8 cellular contexts compared by ENCODE assay signal in the genomic region with DNA sequence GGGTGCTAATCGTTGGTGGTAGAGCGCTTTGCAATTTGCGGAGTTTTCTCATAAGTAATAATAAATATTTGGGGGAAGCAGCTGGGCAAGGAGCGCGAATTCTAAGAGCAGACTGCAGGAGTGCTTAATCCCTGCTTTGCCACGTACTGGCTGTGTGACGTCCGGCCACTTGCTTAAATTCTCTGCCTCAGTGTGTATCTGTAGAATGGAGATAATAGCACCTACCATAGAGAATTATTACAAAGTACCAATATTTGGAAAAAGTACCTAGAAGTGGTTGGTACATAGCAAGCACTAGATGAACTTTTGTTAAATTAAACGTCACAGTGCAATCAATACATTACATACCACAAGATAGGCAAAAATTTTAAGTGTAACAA. TPM values are rescaled to one million over a fixed set of nuclear protein-coding genes. Genes with fewer than 3 reads are reported as not detected.
A peak's percentile ranks its signal among the peaks of the same experiment; 100 is the strongest.
DNase-seq lines count a peak whose midpoint lies in the region; ATAC-seq and TF ChIP-seq lines count a peak whose summit lies in the region.

No MANE protein-coding gene starts in this region.

- H3K27me3 Mint-ChIP-seq in activated CD8-positive, alpha-beta memory T cell treated with anti-CD3 and anti-CD28 coated beads, Interleukin-2, amount 10 ng/mL, durations not matched to agents 7 days and 5 days = no peaks in the 10 kb centered on the region

- no peaks in the 10 kb centered on the region for H3K9me3 ChIP-seq in SK-N-SH

- peak; percentile 31 for ATAC-seq in activated CD8-positive, alpha-beta memory T cell treated with anti-CD3 and anti-CD28 coated beads, Interleukin-2, amount 10 ng/mL, durations not matched to agents 7 days and 5 days
- ATAC-seq in HG02981 (IDR thresholded peaks at IDR 0.05; ENCODE audit: unreplicated experiment) (peak; percentile 17), foreskin keratinocyte (peak; percentile 21)

- H3K27me3 ChIP-seq in SK-N-SH (ENCODE audit: insufficient read depth) (no peaks in the 10 kb centered on the region), foreskin keratinocyte (no peaks in the 10 kb centered on the region), rectal smooth muscle tissue (ENCODE audit: control insufficient read depth, insufficient read depth, low read length) (no peaks in the 10 kb centered on the region)

- no peak for TF ChIP-seq CTCF in SK-N-SH (IDR thresholded peaks at IDR 0.05)
- no peak for TF ChIP-seq CTCF in foreskin keratinocyte (conservative IDR thresholded peaks at IDR 0.05)

- peaks cover 26% of the 10 kb centered on the region for H3K4me1 Mint-ChIP-seq in activated CD8-positive, alpha-beta memory T cell treated with anti-CD3 and anti-CD28 coated beads, Interleukin-2, amount 10 ng/mL, durations not matched to agents 7 days and 5 days

- peak overlapping the region; percentile 76 for H3K4me2 ChIP-seq in SK-N-SH

- peaks cover 50% of the 10 kb centered on the region for H3K79me2 ChIP-seq in SK-N-SH (ENCODE audit: insufficient read depth)

- POLR2A ChIA-PET in SK-N-SH (lab: Yijun Ruan, JAX) = no interaction called here

- no peaks in the 10 kb centered on the region for H3K9me2 ChIP-seq in SK-N-SH

- no peak overlapping the region for H3K4me3 Mint-ChIP-seq in activated CD8-positive, alpha-beta memory T cell treated with anti-CD3 and anti-CD28 coated beads, Interleukin-2, amount 10 ng/mL, durations not matched to agents 7 days and 5 days

- H3K36me3 ChIP-seq in SK-N-SH (replicated peaks in 1 of 2; ENCODE audit: control insufficient read depth in 1 of 2, insufficient read depth in 2 of 2, low read length in 1 of 2) = peaks cover 11 to 14% of the 10 kb centered on the region in 2 experiments
- no peaks in the 10 kb centered on the region for H3K36me3 ChIP-seq in rectal smooth muscle tissue (ENCODE audit: control insufficient read depth, insufficient read depth, low read length)

- 5% methylated on average over 9 of the region's 9 CpGs for WGBS in SK-N-SH (ENCODE audit: low lambda C conversion rate)

- CTCF ChIA-PET in activated CD8-positive, alpha-beta memory T cell treated with anti-CD3 and anti-CD28 coated beads, Interleukin-2, amount 10 ng/mL, durations not matched to agents 7 days and 5 days (lab: Charles Lee) = interaction anchor here (3.5 kb wide), 1 partner anchor 8 kb away, joined by 20 read pairs; no protein-coding TSS in a partner anchor
- CTCF ChIA-PET in SK-N-SH (lab: Yijun Ruan, JAX) = interaction anchor here (3.4 kb wide), 1 partner anchor 8 kb away, joined by 11 read pairs; no protein-coding TSS in a partner anchor

- H3K9ac ChIP-seq in SK-N-SH (peak overlapping the region; percentile 100), rectal smooth muscle tissue (ENCODE audit: low read length) (no peak overlapping the region)

- H3K9me3 Mint-ChIP-seq in activated CD8-positive, alpha-beta memory T cell treated with anti-CD3 and anti-CD28 coated beads, Interleukin-2, amount 10 ng/mL, durations not matched to agents 7 days and 5 days (ENCODE audit: low read depth) = no peaks in the 10 kb centered on the region

- H3K4me1 ChIP-seq in SK-N-SH (ENCODE audit: control insufficient read depth in 1 of 2, insufficient read depth in 2 of 2, low read depth in 1 of 2, low read length in 1 of 2) = peaks cover 16 to 21% of the 10 kb centered on the region in 2 experiments
- peaks cover 5% of the 10 kb centered on the region for H3K4me1 ChIP-seq in foreskin keratinocyte
- peaks cover 21% of the 10 kb centered on the region for H3K4me1 ChIP-seq in rectal smooth muscle tissue (ENCODE audit: control insufficient read depth, insufficient read depth, low read length)

- peaks cover 5% of the 10 kb centered on the region for H3F3A ChIP-seq in SK-N-SH (replicated peaks; ENCODE audit: insufficient read depth)

- H3K4me3 ChIP-seq in SK-N-SH (ENCODE audit: low read depth in 2 of 2, low read length in 1 of 2) (peak overlapping the region; percentile 90 to 99), rectal smooth muscle tissue (ENCODE audit: low read length) (peak overlapping the region; percentile 98)

- no peak for TF ChIP-seq RAD21 in SK-N-SH (IDR thresholded peaks at IDR 0.05; ENCODE audit: low read length)

- peak overlapping the region; percentile 94 for H2AFZ ChIP-seq in SK-N-SH (ENCODE audit: low read depth)

- peaks cover 7% of the 10 kb centered on the region for H3K36me3 Mint-ChIP-seq in activated CD8-positive, alpha-beta memory T cell treated with anti-CD3 and anti-CD28 coated beads, Interleukin-2, amount 10 ng/mL, durations not matched to agents 7 days and 5 days

- TF ChIP-seq EP300 in SK-N-SH (IDR thresholded peaks at IDR 0.05; ENCODE audit: borderline replicate concordance in 1 of 2, low read depth in 1 of 2, low read length in 1 of 2) = 0 out of 4 replicates have a peak, but pooled peaks of 1 of the 2 experiments have one; percentile 3

- peaks cover 34% of the 10 kb centered on the region for H4K20me1 ChIP-seq in SK-N-SH (ENCODE audit: insufficient read depth)

- H3K27ac ChIP-seq in SK-N-SH (ENCODE audit: low read depth in 2 of 2, low read length in 1 of 2) (peak overlapping the region; percentile 66 to 93), foreskin keratinocyte (peak overlapping the region; percentile 71), rectal smooth muscle tissue (ENCODE audit: low read depth, low read length) (peak overlapping the region; percentile 33)

- no peak overlapping the region for H3K27ac Mint-ChIP-seq in activated CD8-positive, alpha-beta memory T cell treated with anti-CD3 and anti-CD28 coated beads, Interleukin-2, amount 10 ng/mL, durations not matched to agents 7 days and 5 days

- DNase-seq in activated CD8-positive, alpha-beta memory T cell treated with anti-CD3 and anti-CD28 coated beads, Interleukin-2, amount 10 ng/mL, durations not matched to agents 7 days and 5 days = no peak
- no peak for DNase-seq in activated CD8-positive, alpha-beta memory T cell treated with anti-CD3 and anti-CD28 coated beads, Interleukin-2, amount 50 U/mL, for 4 hours
- DNase-seq in SK-N-SH (no peak), foreskin keratinocyte (peak in 1 of 2 donors; percentile 32), NCI-H1694 (lab: John Stamatoyannopoulos, UW) (no peak), NCI-H345 (lab: John Stamatoyannopoulos, UW) (no peak)

TF ChIP-seq in SK-N-SH, 30 proteins besides CTCF, POLR2A, EP300 and RAD21:
- TF ChIP-seq RFX5 (IDR thresholded peaks at IDR 0.05; ENCODE audit: low read length) = 0 out of 2 replicates have a peak, but pooled peaks have one; percentile 1
- TF ChIP-seq, protein P1, sequence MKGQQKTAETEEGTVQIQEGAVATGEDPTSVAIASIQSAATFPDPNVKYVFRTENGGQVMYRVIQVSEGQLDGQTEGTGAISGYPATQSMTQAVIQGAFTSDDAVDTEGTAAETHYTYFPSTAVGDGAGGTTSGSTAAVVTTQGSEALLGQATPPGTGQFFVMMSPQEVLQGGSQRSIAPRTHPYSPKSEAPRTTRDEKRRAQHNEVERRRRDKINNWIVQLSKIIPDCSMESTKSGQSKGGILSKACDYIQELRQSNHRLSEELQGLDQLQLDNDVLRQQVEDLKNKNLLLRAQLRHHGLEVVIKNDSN (IDR thresholded peaks at IDR 0.05; ENCODE audit: borderline replicate concordance, low read depth) = no peak

RNA-seq across cellular contexts. Expression of a gene that starts 0.6 kb away (rescaled TPM):
- 10 to 100 TPM; 41.8 to 44.3 TPM for total RNA-seq in activated CD8-positive, alpha-beta memory T cell treated with anti-CD3 and anti-CD28 coated beads, Interleukin-2, amount 10 ng/mL, durations not matched to agents 7 days and 5 days
- polyA plus RNA-seq in SK-N-SH (2012; rRNA removed) = 32.8 and 41.2 TPM in 2 replicates
- polyA plus RNA-seq in SK-N-SH (2012; cell fraction: cytosol; rRNA removed) = 45.0 and 49.8 TPM in 2 replicates
- polyA plus RNA-seq in SK-N-SH (2012; cell fraction: nucleus; rRNA removed) = 34.9 and 59.0 TPM in 2 replicates
- 92.7 and 104 TPM in 2 replicates for total RNA-seq in foreskin keratinocyte
- polyA plus RNA-seq in foreskin keratinocyte = 33.2 and 34.6 TPM in 2 replicates

RNA-seq across cellular contexts. Expression of a gene that starts 24.2 kb away (rescaled TPM):
- 1 to 10 TPM; 1.6 to 1.8 TPM for total RNA-seq in activated CD8-positive, alpha-beta memory T cell treated with anti-CD3 and anti-CD28 coated beads, Interleukin-2, amount 10 ng/mL, durations not matched to agents 7 days and 5 days
- polyA plus RNA-seq in SK-N-SH (2012; rRNA removed) (not detected in 2 replicates), foreskin keratinocyte (2.0 and 2.5 TPM in 2 replicates)
- 0.01 TPM in 2 replicates for polyA plus RNA-seq in SK-N-SH (2012; cell fraction: cytosol; rRNA removed)
- polyA plus RNA-seq in SK-N-SH (2012; cell fraction: nucleus; rRNA removed) = not detected in 2 replicates
- total RNA-seq in foreskin keratinocyte = 1.2 and 1.4 TPM in 2 replicates
